Comparison of ENCODE assay signal across 13 cellular contexts in the genomic region with DNA sequence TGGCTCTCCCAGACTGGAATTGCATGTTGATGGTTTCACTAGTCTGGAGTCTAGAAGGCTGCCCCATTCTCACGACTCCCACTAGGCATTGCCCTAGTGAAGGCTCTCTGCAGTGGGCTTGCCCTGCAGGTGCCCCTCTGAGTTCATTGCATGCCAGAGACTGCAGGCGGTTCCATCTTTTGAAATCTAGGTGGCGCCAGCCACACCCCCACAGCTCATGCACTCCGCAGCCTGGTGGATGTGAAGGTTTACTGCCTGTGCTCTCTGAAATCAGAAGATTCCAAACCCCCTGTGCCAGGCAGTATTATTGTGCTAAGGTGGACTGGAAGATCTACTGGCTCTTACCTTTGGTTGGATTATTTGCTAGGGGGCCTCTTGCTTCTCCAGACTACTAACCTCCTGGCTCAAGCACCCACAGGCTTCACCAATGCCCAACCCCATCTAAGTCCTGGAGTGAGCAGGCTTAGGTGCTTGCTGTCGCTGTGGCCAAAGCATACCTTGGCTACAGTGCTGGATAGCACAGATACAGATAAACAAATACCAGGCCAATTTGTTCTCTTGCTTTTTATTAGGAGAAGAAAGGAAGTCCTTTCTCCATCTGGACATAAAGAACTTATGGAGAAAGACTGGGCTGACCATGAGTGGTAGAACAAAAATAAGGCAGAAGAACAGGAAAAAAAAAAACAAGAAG.
DNase-seq lines count a peak whose midpoint lies in the region; ATAC-seq lines count a peak whose summit lies in the region.
"Had no signal": no experiment of that assay in that cellular context is flagged by ENCODE, and none has a peak within 500 bp of the region (broad histone marks: within the 10 kb centered on the region; RNA-seq: fewer than 3 reads in every experiment).

No MANE protein-coding gene starts in this region.

- H3K18ac ChIP-seq in trophoblast cell (ENCODE audit: low read length), result no peak overlapping the region

- peaks cover 2% of the 10 kb centered on the region for H3K9me3 ChIP-seq in trophoblast cell (ENCODE audit: insufficient read depth, low read depth, low read length)

- no peak overlapping the region for H2BK5ac ChIP-seq in trophoblast cell (ENCODE audit: low read depth, low read length, poor library complexity)

- no peak overlapping the region for H3K4me3 ChIP-seq in trophoblast cell (ENCODE audit: low read depth, low read length)
- H3K4me3 ChIP-seq: dorsolateral prefrontal cortex, spleen had no signal

- H3K79me1 ChIP-seq in trophoblast cell (ENCODE audit: low read length), result no peaks in the 10 kb centered on the region

- no peak overlapping the region for H2BK12ac ChIP-seq in trophoblast cell (ENCODE audit: low read length)

- H3K36me3 ChIP-seq in trophoblast cell (ENCODE audit: control insufficient read depth in 1 of 2, insufficient read depth in 2 of 2, low read length in 2 of 2), result no peaks in the 10 kb centered on the region
- H3K36me3 ChIP-seq: spleen had no signal

- H4K12ac ChIP-seq in trophoblast cell (ENCODE audit: low read depth, low read length), result no peak overlapping the region

- no peak overlapping the region for H3K4me2 ChIP-seq in trophoblast cell (ENCODE audit: low read length)
- H3K4me2 ChIP-seq: KMS-11 had no signal

- no peaks in the 10 kb centered on the region for H3K27me3 ChIP-seq in trophoblast cell (ENCODE audit: insufficient read depth, low read length)

- no peak overlapping the region for H3K27ac ChIP-seq in trophoblast cell (ENCODE audit: low read depth, low read length)
- H3K27ac ChIP-seq: dorsolateral prefrontal cortex, KMS-11, spleen had no signal

- DNase-seq in ELF-1 (ENCODE audit: low read depth, low spot score), result peak; percentile 44
- peak; percentile 2 for DNase-seq in HT-29 (ENCODE audit: low spot score)
- DNase-seq in SHP77 treated with DMSO at 0.1 percent for 48 hours (lab: John Stamatoyannopoulos, UW), result peak; percentile 30
- DNase-seq in iPS-NIHi7 (ENCODE audit: extremely low spot score), result peak; percentile 57
- no peak for DNase-seq in activated gamma-delta T cell (lab: John Stamatoyannopoulos, UW)
- DNase-seq in trophoblast cell, result no peak
- DNase-seq: activated CD4-positive, alpha-beta T cell treated with anti-CD3 and anti-CD28 coated beads, Interleukin-2, amount 50 U/mL, for 4 hours; dorsolateral prefrontal cortex; nucleus accumbens; spleen; substantia nigra had no signal

- H4K8ac ChIP-seq in trophoblast cell (ENCODE audit: low read depth, low read length), result no peak overlapping the region

- no peaks in the 10 kb centered on the region for H3K4me1 ChIP-seq in trophoblast cell (ENCODE audit: control insufficient read depth in 1 of 2, insufficient read depth in 2 of 2, low read length in 2 of 2)
- H3K4me1 ChIP-seq: spleen had no signal

- H3K4ac ChIP-seq in trophoblast cell (ENCODE audit: low read depth, low read length), result no peak overlapping the region

- H2AK5ac ChIP-seq in trophoblast cell (ENCODE audit: low read length), result no peak overlapping the region

- no peak overlapping the region for H3K9ac ChIP-seq in trophoblast cell (ENCODE audit: low read length)
- H3K9ac ChIP-seq: KMS-11 had no signal

- no peak overlapping the region for H2BK120ac ChIP-seq in trophoblast cell (ENCODE audit: insufficient read depth, low read length, poor library complexity)

- H2AFZ ChIP-seq in trophoblast cell (ENCODE audit: insufficient read depth, low read length, poor library complexity), result no peak overlapping the region

- H3K79me2 ChIP-seq in trophoblast cell (ENCODE audit: control insufficient read depth, insufficient read depth, low read length, poor library complexity), result no peaks in the 10 kb centered on the region

- WGBS in trophoblast cell (ENCODE audit: extremely low coverage, insufficient coverage, insufficient read length), result no CpG with 5 or more reads among the region's 5 CpGs

- no peak overlapping the region for H3K23ac ChIP-seq in trophoblast cell (ENCODE audit: low read length)

- no peak overlapping the region for H4K91ac ChIP-seq in trophoblast cell (ENCODE audit: low read depth, low read length)

- H3K14ac ChIP-seq in trophoblast cell (ENCODE audit: low read length), result no peak overlapping the region

- ATAC-seq in GM21528 (IDR thresholded peaks at IDR 0.05; ENCODE audit: low FRiP score, unreplicated experiment), result no peak

Comparison
In these comparisons a context has a peak if more than half of its experiments do, and no peak if none do; other contexts are left out.
1. DNase-seq: peak in ELF-1 (single experiment), HT-29 (single experiment), SHP77 treated with DMSO at 0.1 percent for 48 hours (single experiment) and iPS-NIHi7 (single experiment); none in activated gamma-delta T cell (single experiment) and trophoblast cell (0 of 2).